In genomic region chr1:26743426-26744059, GRCh38 we compare ENCODE assay signal across 1 cellular context.
TF ChIP-seq lines count a peak whose summit lies in the region.

No MANE protein-coding gene starts in this region.

TF ChIP-seq in GM12878, 131 proteins besides CTCF, POLR2A, EP300 and RAD21:
- TF ChIP-seq SREBF1 (IDR thresholded peaks at IDR 0.05; ENCODE audit: low read length) (no peak), SPI1 (IDR thresholded peaks at IDR 0.05; ENCODE audit: borderline replicate concordance, insufficient read depth, low read depth, low read length) (peak; percentile 41), CBX3 (IDR thresholded peaks at IDR 0.05; ENCODE audit: borderline replicate concordance, low read depth) (no peak), NRF1 (conservative IDR thresholded peaks at IDR 0.05; ENCODE audit: low read depth, low read length) (no peak), FOXM1 (IDR thresholded peaks at IDR 0.05; ENCODE audit: low read depth, low read length) (peak; percentile 35; the same call in 1 of the 2 replicates), SMARCA5 (IDR thresholded peaks at IDR 0.05) (0 out of 2 replicates have a peak, but pooled peaks have one; percentile 16), MTA3 (IDR thresholded peaks at IDR 0.05; ENCODE audit: borderline replicate concordance, low read length) (0 out of 2 replicates have a peak, but pooled peaks have one; percentile 24), NR2F1 (conservative IDR thresholded peaks at IDR 0.05) (peak; percentile 61), BMI1 (IDR thresholded peaks at IDR 0.05; ENCODE audit: borderline replicate concordance) (no peak)
